In the genomic region with DNA sequence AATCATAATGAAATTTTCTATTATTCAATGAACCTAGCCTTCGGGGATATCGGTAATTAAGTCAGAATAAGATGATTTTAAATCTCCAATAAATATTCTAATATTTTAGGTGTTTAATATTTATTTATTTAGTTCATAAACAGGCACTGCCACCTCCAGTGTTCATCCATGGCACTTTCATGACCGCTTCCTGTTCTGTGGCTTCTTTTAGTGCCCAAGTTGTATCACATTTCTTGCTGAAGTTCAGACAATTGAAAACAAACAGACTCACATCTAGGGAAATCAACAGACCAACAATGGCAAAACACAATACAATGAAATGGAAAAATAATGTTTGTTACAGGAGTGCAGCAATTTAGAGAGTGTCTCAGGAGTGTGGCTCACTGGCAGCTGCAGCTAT, we compare ENCODE assay signal across 20 cellular contexts. TPM values are rescaled to one million over a fixed set of nuclear protein-coding genes. Genes with fewer than 3 reads are reported as not detected.
A peak's percentile ranks its signal among the peaks of the same experiment; 100 is the strongest.
DNase-seq lines count a peak whose midpoint lies in the region; ATAC-seq, FAIRE-seq and TF ChIP-seq lines count a peak whose summit lies in the region.
"Had no signal": no experiment of that assay in that cellular context is flagged by ENCODE, and none has a peak within 500 bp of the region (broad histone marks: within the 10 kb centered on the region; RNA-seq: fewer than 3 reads in every experiment).

No MANE protein-coding gene starts in this region.

- H3K27ac Mint-ChIP-seq in activated CD8-positive, alpha-beta memory T cell treated with anti-CD3 and anti-CD28 coated beads, Interleukin-2, amount 10 ng/mL, durations not matched to agents 7 days and 5 days, result peak overlapping the region; percentile 16
- peak overlapping the region; percentile 17 for H3K27ac Mint-ChIP-seq in T-helper 2 cell treated with Interferon-gamma antibody and Interleukin-4, amounts not matched to agents 5 μg/mL and 100 μg/mL, for 36 hours
- peak overlapping the region; percentile 8 for H3K27ac Mint-ChIP-seq in memory B cell

- no peak for DNase-seq in activated CD8-positive, alpha-beta memory T cell treated with anti-CD3 and anti-CD28 coated beads, Interleukin-2, amount 10 ng/mL, durations not matched to agents 7 days and 5 days
- DNase-seq in activated CD8-positive, alpha-beta memory T cell treated with anti-CD3 and anti-CD28 coated beads, Interleukin-2, amount 50 U/mL, for 4 hours, result no peak
- DNase-seq in T-helper 2 cell treated with Interferon-gamma antibody and Interleukin-4, amounts not matched to agents 5 μg/mL and 100 μg/mL, for 36 hours (ENCODE audit: low spot score), result no peak
- DNase-seq in memory B cell (ENCODE audit: low spot score in 2 of 2) (no peak), GM12892 (ENCODE audit: insufficient read length) (no peak), RKO (ENCODE audit: low spot score) (no peak)
- DNase-seq: AML-193; C1 segment of cervical spinal cord; Karpas-422; NCI-H1694 treated with DMSO at 0.1 percent for 48 hours; NCI-H2081 treated with DMSO at 0.1 percent for 48 hours; NCI-H226; NCI-H510A treated with DMSO at 0.1 percent for 48 hours; NCI-H748 treated with DMSO at 0.1 percent for 48 hours; NK-92 treated with Interleukin-12 subunit alpha and Interleukin-12 subunit beta, amount 100 ng/mL, for 24 hours had no signal

- no peak for FAIRE-seq in GM12892 (lab: Jason Lieb, UNC)
- FAIRE-seq: G401.6, GM18507, H1 had no signal

- H3K27me3 Mint-ChIP-seq in activated CD8-positive, alpha-beta memory T cell treated with anti-CD3 and anti-CD28 coated beads, Interleukin-2, amount 10 ng/mL, durations not matched to agents 7 days and 5 days, result no peaks in the 10 kb centered on the region
- no peaks in the 10 kb centered on the region for H3K27me3 Mint-ChIP-seq in T-helper 2 cell treated with Interferon-gamma antibody and Interleukin-4, amounts not matched to agents 5 μg/mL and 100 μg/mL, for 36 hours (ENCODE audit: low read depth)
- H3K27me3 Mint-ChIP-seq in memory B cell, result no peaks in the 10 kb centered on the region

- H3K4me1 Mint-ChIP-seq in activated CD8-positive, alpha-beta memory T cell treated with anti-CD3 and anti-CD28 coated beads, Interleukin-2, amount 10 ng/mL, durations not matched to agents 7 days and 5 days, result peaks cover 27% of the 10 kb centered on the region
- peaks cover 24% of the 10 kb centered on the region for H3K4me1 Mint-ChIP-seq in T-helper 2 cell treated with Interferon-gamma antibody and Interleukin-4, amounts not matched to agents 5 μg/mL and 100 μg/mL, for 36 hours (ENCODE audit: low read depth)
- no peaks in the 10 kb centered on the region for H3K4me1 Mint-ChIP-seq in memory B cell

- TF ChIP-seq POLR2A in GM12892 (IDR thresholded peaks at IDR 0.05; ENCODE audit: low read depth, low read length), result no peak

- no peak overlapping the region for H3K4me3 Mint-ChIP-seq in activated CD8-positive, alpha-beta memory T cell treated with anti-CD3 and anti-CD28 coated beads, Interleukin-2, amount 10 ng/mL, durations not matched to agents 7 days and 5 days
- H3K4me3 Mint-ChIP-seq in T-helper 2 cell treated with Interferon-gamma antibody and Interleukin-4, amounts not matched to agents 5 μg/mL and 100 μg/mL, for 36 hours, result no peak overlapping the region
- no peak overlapping the region for H3K4me3 Mint-ChIP-seq in memory B cell

- CTCF ChIA-PET in activated CD8-positive, alpha-beta memory T cell treated with anti-CD3 and anti-CD28 coated beads, Interleukin-2, amount 10 ng/mL, durations not matched to agents 7 days and 5 days (lab: Charles Lee), result no interaction called here

- H3K36me3 Mint-ChIP-seq in activated CD8-positive, alpha-beta memory T cell treated with anti-CD3 and anti-CD28 coated beads, Interleukin-2, amount 10 ng/mL, durations not matched to agents 7 days and 5 days, result peaks cover 63% of the 10 kb centered on the region
- H3K36me3 Mint-ChIP-seq in T-helper 2 cell treated with Interferon-gamma antibody and Interleukin-4, amounts not matched to agents 5 μg/mL and 100 μg/mL, for 36 hours (ENCODE audit: low read depth), result peaks cover 50% of the 10 kb centered on the region
- H3K36me3 Mint-ChIP-seq in memory B cell, result peaks cover 55% of the 10 kb centered on the region

- no peak for ATAC-seq in activated CD8-positive, alpha-beta memory T cell treated with anti-CD3 and anti-CD28 coated beads, Interleukin-2, amount 10 ng/mL, durations not matched to agents 7 days and 5 days
- ATAC-seq in memory B cell (ENCODE audit: low read depth) (no peak), HG02870 (IDR thresholded peaks at IDR 0.05; ENCODE audit: unreplicated experiment) (no peak)
- ATAC-seq: SK-N-SH treated with all-trans-retinoic acid at 6 μM for 48 hours had no signal

- no peaks in the 10 kb centered on the region for H3K9me3 Mint-ChIP-seq in activated CD8-positive, alpha-beta memory T cell treated with anti-CD3 and anti-CD28 coated beads, Interleukin-2, amount 10 ng/mL, durations not matched to agents 7 days and 5 days (ENCODE audit: low read depth)
- no peaks in the 10 kb centered on the region for H3K9me3 Mint-ChIP-seq in T-helper 2 cell treated with Interferon-gamma antibody and Interleukin-4, amounts not matched to agents 5 μg/mL and 100 μg/mL, for 36 hours
- no peaks in the 10 kb centered on the region for H3K9me3 Mint-ChIP-seq in memory B cell

RNA-seq across cellular contexts. Expression of a gene that starts 26.0 kb away (rescaled TPM):
- total RNA-seq in activated CD8-positive, alpha-beta memory T cell treated with anti-CD3 and anti-CD28 coated beads, Interleukin-2, amount 10 ng/mL, durations not matched to agents 7 days and 5 days, result 10 to 100 TPM; 57.8 to 61.7 TPM
- 91.3 TPM for polyA plus RNA-seq in GM12892 (2012; ENCODE audit: missing spikeins)
